ENCODE assay signal across 23 cellular contexts in the genomic region with DNA sequence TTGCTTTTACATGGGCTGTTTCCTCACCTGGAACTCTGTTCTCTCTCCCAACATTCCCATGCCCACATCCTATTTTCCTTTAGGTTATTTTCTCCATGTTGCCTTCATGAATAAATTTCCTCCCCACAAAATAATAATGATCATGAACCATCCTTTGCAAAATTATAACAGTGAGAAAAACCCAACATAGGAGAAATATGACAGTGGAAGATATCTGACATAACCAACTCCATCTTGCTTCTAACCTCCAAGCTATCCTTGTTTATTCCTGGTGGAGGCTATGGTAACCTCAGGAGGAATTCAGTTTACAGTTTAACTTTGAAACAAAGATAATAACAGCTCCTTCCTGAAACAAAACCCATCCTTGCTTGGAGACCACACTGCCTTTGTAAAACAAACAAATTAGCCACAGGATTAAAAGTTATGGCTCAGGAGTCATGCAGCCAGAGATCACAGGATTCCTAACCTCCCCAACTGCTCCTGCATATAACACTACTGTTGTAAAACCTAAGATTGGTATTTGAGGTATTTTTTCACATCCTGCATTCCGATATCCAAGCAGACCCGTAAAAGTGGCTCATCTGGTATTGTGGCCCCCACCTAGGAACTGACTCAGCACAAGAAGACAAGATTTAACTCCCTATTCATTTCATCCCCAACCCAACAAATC.
DNase-seq lines count a peak whose midpoint lies in the region; ATAC-seq, FAIRE-seq and TF ChIP-seq lines count a peak whose summit lies in the region.
"Had no signal": no experiment of that assay in that cellular context is flagged by ENCODE, and none has a peak within 500 bp of the region (broad histone marks: within the 10 kb centered on the region; RNA-seq: fewer than 3 reads in every experiment).

No MANE protein-coding gene starts in this region.

- TF ChIP-seq EP300 in A549 (IDR thresholded peaks at IDR 0.05): no peak

- CTCF ChIA-PET in A549 (lab: Yijun Ruan, JAX): interaction anchor here (1.0 to 1.3 kb wide), 2 partner anchors 18 to 162 kb away, joined by 3 read pairs; no protein-coding TSS in a partner anchor
- CTCF ChIA-PET in activated CD8-positive, alpha-beta T cell treated with anti-CD3 and anti-CD28 coated beads for 36 hours (lab: Charles Lee): no interaction called here

- WGBS in A549 (ENCODE audit: missing lambda C conversion rate): 4% methylated on average over 2 of the region's 2 CpGs
- 43% methylated on average over 2 of the region's 2 CpGs for WGBS in right lobe of liver (ENCODE audit: insufficient coverage, low coverage, low lambda C conversion rate, missing lambda C conversion rate)

- no peak overlapping the region for H3K27ac Mint-ChIP-seq in activated CD8-positive, alpha-beta T cell treated with anti-CD3 and anti-CD28 coated beads for 36 hours
- H3K27ac Mint-ChIP-seq: activated CD4-positive, alpha-beta T cell treated with anti-CD3 and anti-CD28 coated beads, Interleukin-2, amount 10 ng/mL, durations not matched to agents 24 days and 14 days; CD4-positive, CD25-positive, alpha-beta regulatory T cell had no signal

- H3K36me3 ChIP-seq in SJSA1: no peaks in the 10 kb centered on the region
- no peaks in the 10 kb centered on the region for H3K36me3 ChIP-seq in right lobe of liver
- H3K36me3 ChIP-seq: Peyer's patch, right atrium auricular region, tibial nerve had no signal

- H3K27ac ChIP-seq in A549 (no peak overlapping the region), SJSA1 (peak overlapping the region; percentile 88), right lobe of liver (no peak overlapping the region)
- H3K27ac ChIP-seq: Peyer's patch, right atrium auricular region, tibial nerve had no signal

- no peaks in the 10 kb centered on the region for H3K4me1 Mint-ChIP-seq in activated CD8-positive, alpha-beta T cell treated with anti-CD3 and anti-CD28 coated beads for 36 hours (ENCODE audit: low read depth)
- H3K4me1 Mint-ChIP-seq: activated CD4-positive, alpha-beta T cell treated with anti-CD3 and anti-CD28 coated beads, Interleukin-2, amount 10 ng/mL, durations not matched to agents 24 days and 14 days; CD4-positive, CD25-positive, alpha-beta regulatory T cell had no signal

- H3K36me3 Mint-ChIP-seq in activated CD8-positive, alpha-beta T cell treated with anti-CD3 and anti-CD28 coated beads for 36 hours (ENCODE audit: low read depth): no peaks in the 10 kb centered on the region
- H3K36me3 Mint-ChIP-seq: CD4-positive, CD25-positive, alpha-beta regulatory T cell had no signal

- H3K4me3 ChIP-seq in A549: no peak overlapping the region
- no peak overlapping the region for H3K4me3 ChIP-seq in HFF-Myc (replicated peaks; ENCODE audit: low read depth, low read length)
- no peak overlapping the region for H3K4me3 ChIP-seq in SJSA1
- H3K4me3 ChIP-seq in right lobe of liver: no peak overlapping the region
- H3K4me3 ChIP-seq: Peyer's patch, right atrium auricular region, tibial nerve had no signal

- no peak for ATAC-seq in A549
- ATAC-seq in right lobe of liver: no peak
- no peak for ATAC-seq in GM21390 (IDR thresholded peaks at IDR 0.05; ENCODE audit: unreplicated experiment)
- no peak for ATAC-seq in activated CD8-positive, alpha-beta T cell treated with anti-CD3 and anti-CD28 coated beads for 36 hours

- H3K4me3 Mint-ChIP-seq in activated CD8-positive, alpha-beta T cell treated with anti-CD3 and anti-CD28 coated beads for 36 hours: no peak overlapping the region
- H3K4me3 Mint-ChIP-seq: activated CD4-positive, alpha-beta T cell treated with anti-CD3 and anti-CD28 coated beads, Interleukin-2, amount 10 ng/mL, durations not matched to agents 24 days and 14 days; CD4-positive, CD25-positive, alpha-beta regulatory T cell had no signal

- no peak for FAIRE-seq in A549 (lab: Jason Lieb, UNC)
- FAIRE-seq in H54 (lab: Jason Lieb, UNC): no peak
- FAIRE-seq: A204.1, GM18507 had no signal

- peaks cover 1% of the 10 kb centered on the region for H3K27me3 Mint-ChIP-seq in activated CD8-positive, alpha-beta T cell treated with anti-CD3 and anti-CD28 coated beads for 36 hours
- H3K27me3 Mint-ChIP-seq: activated CD4-positive, alpha-beta T cell treated with anti-CD3 and anti-CD28 coated beads, Interleukin-2, amount 10 ng/mL, durations not matched to agents 24 days and 14 days; CD4-positive, CD25-positive, alpha-beta regulatory T cell had no signal

- TF ChIP-seq CTCF in A549 (IDR thresholded peaks at IDR 0.05) (no peak), HFF-Myc (IDR thresholded peaks at IDR 0.05; ENCODE audit: low read depth, low read length, missing control alignments) (no peak), right lobe of liver (IDR thresholded peaks at IDR 0.05) (no peak)
- no peak for TF ChIP-seq CTCF in activated CD8-positive, alpha-beta T cell treated with anti-CD3 and anti-CD28 coated beads for 36 hours (IDR thresholded peaks at IDR 0.05)

- TF ChIP-seq POLR2A in A549 (IDR thresholded peaks at IDR 0.05; ENCODE audit: low read length) (no peak), right lobe of liver (IDR thresholded peaks at IDR 0.05) (no peak), H54 (IDR thresholded peaks at IDR 0.05; ENCODE audit: low read depth, low read length) (no peak)

- H3K4me1 ChIP-seq in A549 (no peaks in the 10 kb centered on the region), SJSA1 (replicated peaks) (peaks cover 24% of the 10 kb centered on the region), right lobe of liver (no peaks in the 10 kb centered on the region)
- H3K4me1 ChIP-seq: Peyer's patch, right atrium auricular region, tibial nerve had no signal

- intact Hi-C loops in right lobe of liver (cut with DNase I): no loop called here
- intact Hi-C loops in activated CD8-positive, alpha-beta T cell treated with anti-CD3 and anti-CD28 coated beads for 36 hours (cut with micrococcal nuclease): no loop called here

- DNase-seq in A549 (ENCODE audit: low read depth in 1 of 2, low spot score in 1 of 2) (peak in 1 of 2 experiments; percentile 8), HFF-Myc (ENCODE audit: extremely low read depth, low read depth) (peak; percentile 48), SJSA1 (ENCODE audit: low read depth in 1 of 2, low spot score in 2 of 2) (peak; percentile 70 to 88), iPS DF 19.7 (ENCODE audit: low read depth, low spot score) (peak; percentile 45), right lobe of liver (no peak), H54 (ENCODE audit: insufficient read length, low spot score) (no peak)
- DNase-seq in activated CD8-positive, alpha-beta T cell treated with anti-CD3 and anti-CD28 coated beads for 36 hours: no peak
- DNase-seq: activated CD4-positive, alpha-beta T cell treated with anti-CD3 and anti-CD28 coated beads, Interleukin-2, amount 10 ng/mL, durations not matched to agents 24 days and 14 days; activated naive CD4-positive, alpha-beta T cell; activated T-cell treated with anti-CD3 and anti-CD28 coated beads for 4 hours; anterior cingulate cortex; CD4-positive, CD25-positive, alpha-beta regulatory T cell; hypothalamus; NCI-H1436 treated with DMSO at 0.1 percent for 48 hours; NCI-H82; occipital lobe; Peyer's patch; stimulated activated naive CD4-positive, alpha-beta T cell had no signal

- no peaks in the 10 kb centered on the region for H3K9me3 ChIP-seq in A549
- peaks cover 2% of the 10 kb centered on the region; the same call in 1 of the 2 replicates for H3K9me3 ChIP-seq in SJSA1 (replicated peaks)
- H3K9me3 ChIP-seq in right lobe of liver: no peaks in the 10 kb centered on the region
- H3K9me3 ChIP-seq: Peyer's patch had no signal

- H3K27me3 ChIP-seq in SJSA1 (replicated peaks) (no peaks in the 10 kb centered on the region), right lobe of liver (no peaks in the 10 kb centered on the region)
- H3K27me3 ChIP-seq: Peyer's patch, right atrium auricular region, tibial nerve had no signal

- POLR2A ChIA-PET in A549 (lab: Yijun Ruan, JAX): no interaction called here
- POLR2A ChIA-PET in activated CD8-positive, alpha-beta T cell treated with anti-CD3 and anti-CD28 coated beads for 36 hours (lab: Charles Lee): no interaction called here

- no peak overlapping the region for H3K4me2 ChIP-seq in A549

- TF ChIP-seq RAD21 in A549 (conservative IDR thresholded peaks at IDR 0.05 in 1 of 2, IDR thresholded peaks at IDR 0.05 in 1 of 2): no peak

- H3K9me3 Mint-ChIP-seq in activated CD8-positive, alpha-beta T cell treated with anti-CD3 and anti-CD28 coated beads for 36 hours: peaks cover 18% of the 10 kb centered on the region

TF ChIP-seq in A549, 52 proteins besides CTCF, POLR2A, EP300 and RAD21:
- TF ChIP-seq HOXA7 (CRISPR knock-in tag; IDR thresholded peaks at IDR 0.05) (no peak), CHD4 (IDR thresholded peaks at IDR 0.05; ENCODE audit: borderline replicate concordance) (no peak), GATA3 (IDR thresholded peaks at IDR 0.05; ENCODE audit: borderline replicate concordance) (no peak), EHF (CRISPR knock-in tag; IDR thresholded peaks at IDR 0.05) (no peak), RNF2 (IDR thresholded peaks at IDR 0.05; ENCODE audit: borderline replicate concordance, low read depth) (no peak), HOXB13 (CRISPR knock-in tag; IDR thresholded peaks at IDR 0.05; ENCODE audit: low read depth) (no peak), ZSCAN20 (CRISPR knock-in tag; IDR thresholded peaks at IDR 0.05) (no peak), JUNB (IDR thresholded peaks at IDR 0.05) (no peak), ZC3H11A (IDR thresholded peaks at IDR 0.05) (no peak), FOXS1 (CRISPR knock-in tag; IDR thresholded peaks at IDR 0.05) (peak; percentile 35; the same call in 1 of the 2 replicates), RFX5 (IDR thresholded peaks at IDR 0.05) (no peak), BHLHE40 (IDR thresholded peaks at IDR 0.05; ENCODE audit: low read depth, low read length) (no peak), ZNF302 (CRISPR knock-in tag; IDR thresholded peaks at IDR 0.05) (peak; percentile 92; the same call in 1 of the 2 replicates), MAFK (IDR thresholded peaks at IDR 0.05; ENCODE audit: partially characterized antibody) (no peak)
- TF ChIP-seq, protein P1, sequence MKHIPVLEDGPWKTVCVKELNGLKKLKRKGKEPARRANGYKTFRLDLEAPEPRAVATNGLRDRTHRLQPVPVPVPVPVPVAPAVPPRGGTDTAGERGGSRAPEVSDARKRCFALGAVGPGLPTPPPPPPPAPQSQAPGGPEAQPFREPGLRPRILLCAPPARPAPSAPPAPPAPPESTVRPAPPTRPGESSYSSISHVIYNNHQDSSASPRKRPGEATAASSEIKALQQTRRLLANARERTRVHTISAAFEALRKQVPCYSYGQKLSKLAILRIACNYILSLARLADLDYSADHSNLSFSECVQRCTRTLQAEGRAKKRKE (CRISPR knock-in tag; IDR thresholded peaks at IDR 0.05; ENCODE audit: low read depth): no peak
- TF ChIP-seq, protein P2, sequence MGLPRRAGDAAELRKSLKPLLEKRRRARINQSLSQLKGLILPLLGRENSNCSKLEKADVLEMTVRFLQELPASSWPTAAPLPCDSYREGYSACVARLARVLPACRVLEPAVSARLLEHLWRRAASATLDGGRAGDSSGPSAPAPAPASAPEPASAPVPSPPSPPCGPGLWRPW (IDR thresholded peaks at IDR 0.05): no peak

Comparison
In these comparisons a context has a peak if more than half of its experiments do, and no peak if none do; other contexts are left out.
1. DNase-seq: peak in HFF-Myc (single experiment), SJSA1 (2 of 2) and iPS DF 19.7 (single experiment); none in right lobe of liver (0 of 3), H54 (single experiment) and activated CD8-positive, alpha-beta T cell treated with anti-CD3 and anti-CD28 coated beads for 36 hours (single experiment).